ENCODE assay signal across 7 cellular contexts in the genomic region with DNA sequence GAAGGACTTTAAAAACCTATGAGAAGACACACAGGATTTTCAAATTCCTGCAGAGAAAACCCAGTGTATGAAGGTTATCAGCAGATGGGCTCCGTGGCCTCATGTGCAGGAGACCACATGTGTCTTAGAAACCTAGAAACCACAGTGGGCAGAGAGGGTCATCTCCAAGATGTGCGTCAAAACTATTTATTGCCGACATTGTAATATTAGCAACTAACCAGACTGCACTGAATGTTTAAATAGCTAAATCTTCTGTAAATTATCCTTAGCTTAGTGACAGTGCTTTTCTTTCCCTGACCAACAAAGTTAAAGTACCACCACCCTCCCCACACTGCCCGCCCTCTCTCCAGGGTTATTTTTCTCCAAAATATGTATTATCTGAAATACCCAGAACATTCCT.
"Had no signal": no experiment of that assay in that cellular context is flagged by ENCODE, and none has a peak within 500 bp of the region (broad histone marks: within the 10 kb centered on the region; RNA-seq: fewer than 3 reads in every experiment).

No MANE protein-coding gene starts in this region.

- H3K27ac Mint-ChIP-seq: GM23338, H9 had no signal

- H3K4me2 ChIP-seq: GM23338 had no signal

- FAIRE-seq: H1, H54, K562 had no signal

- H3K4me3 Mint-ChIP-seq: GM23338, H9 had no signal

- H3K4me1 Mint-ChIP-seq: GM23338 had no signal

- ATAC-seq: GM23338, K562 had no signal

- H2AFZ ChIP-seq: GM23338 had no signal

- H3K9me3 Mint-ChIP-seq: GM23338 had no signal

- DNase-seq: H9, HCEC 1CT, KG1 had no signal

- H3K4me3 ChIP-seq: GM23338, K562 had no signal
